Comparison of ENCODE assay signal across 9 cellular contexts in genomic region chr13:48400820-48401219, GRCh38. TPM values are rescaled to one million over a fixed set of nuclear protein-coding genes. Genes with fewer than 3 reads are reported as not detected.
DNase-seq lines count a peak whose midpoint lies in the region; ATAC-seq and TF ChIP-seq lines count a peak whose summit lies in the region.
"Had no signal": no experiment of that assay in that cellular context is flagged by ENCODE, and none has a peak within 500 bp of the region (broad histone marks: within the 10 kb centered on the region; RNA-seq: fewer than 3 reads in every experiment).

No MANE protein-coding gene starts in this region.

- peaks cover 43% of the 10 kb centered on the region for H3K4me1 Mint-ChIP-seq in activated CD4-positive, alpha-beta T cell treated with anti-CD3 and anti-CD28 coated beads, Interleukin-2, amount 10 ng/mL, durations not matched to agents 24 days and 14 days
- peaks cover 43 to 50% of the 10 kb centered on the region in 2 donors for H3K4me1 Mint-ChIP-seq in natural killer cell

- peaks cover 13% of the 10 kb centered on the region for H3K9me3 Mint-ChIP-seq in activated CD4-positive, alpha-beta T cell treated with anti-CD3 and anti-CD28 coated beads, Interleukin-2, amount 10 ng/mL, durations not matched to agents 24 days and 14 days
- H3K9me3 Mint-ChIP-seq in natural killer cell, result no peaks in the 10 kb centered on the region

- H3K4me3 ChIP-seq in coronary artery, result peak overlapping the region; percentile 28

- peak overlapping the region; percentile 39 to 74 for H3K27ac ChIP-seq in coronary artery

- peak overlapping the region; percentile 25 for H3K27ac Mint-ChIP-seq in activated CD4-positive, alpha-beta T cell treated with anti-CD3 and anti-CD28 coated beads, Interleukin-2, amount 10 ng/mL, durations not matched to agents 24 days and 14 days
- H3K27ac Mint-ChIP-seq in natural killer cell, result peak overlapping the region; percentile 69 to 79

- peak; percentile 20 to 48 (median 29) for ATAC-seq in natural killer cell
- no peak for ATAC-seq in HG03442 (IDR thresholded peaks at IDR 0.05; ENCODE audit: unreplicated experiment)

- H3K36me3 Mint-ChIP-seq in activated CD4-positive, alpha-beta T cell treated with anti-CD3 and anti-CD28 coated beads, Interleukin-2, amount 10 ng/mL, durations not matched to agents 24 days and 14 days (ENCODE audit: low read depth), result peaks cover 16% of the 10 kb centered on the region
- H3K36me3 Mint-ChIP-seq in natural killer cell, result peaks cover 3% of the 10 kb centered on the region

- TF ChIP-seq CTCF in coronary artery (IDR thresholded peaks at IDR 0.05), result no peak
- no peak for TF ChIP-seq CTCF in natural killer cell (IDR thresholded peaks at IDR 0.05)

- DNase-seq in activated CD4-positive, alpha-beta T cell treated with anti-CD3 and anti-CD28 coated beads, Interleukin-2, amount 10 ng/mL, durations not matched to agents 24 days and 14 days, result no peak
- no peak for DNase-seq in activated CD4-positive, alpha-beta T cell treated with anti-CD3 and anti-CD28 coated beads, Interleukin-2, amount 50 U/mL, for 4 hours
- peak; percentile 47 for DNase-seq in MV-4-11 (lab: John Stamatoyannopoulos, UW)
- no peak for DNase-seq in coronary artery (ENCODE audit: low spot score)
- no peak for DNase-seq in natural killer cell
- no peak for DNase-seq in HK-2 (ENCODE audit: unreplicated experiment)
- DNase-seq in NCI-H774 (lab: John Stamatoyannopoulos, UW), result no peak

- H3K27me3 Mint-ChIP-seq in activated CD4-positive, alpha-beta T cell treated with anti-CD3 and anti-CD28 coated beads, Interleukin-2, amount 10 ng/mL, durations not matched to agents 24 days and 14 days, result no peaks in the 10 kb centered on the region
- H3K27me3 Mint-ChIP-seq in natural killer cell (ENCODE audit: low read depth in 2 of 2), result no peaks in the 10 kb centered on the region

- peak overlapping the region; percentile 48 for H3K4me3 Mint-ChIP-seq in activated CD4-positive, alpha-beta T cell treated with anti-CD3 and anti-CD28 coated beads, Interleukin-2, amount 10 ng/mL, durations not matched to agents 24 days and 14 days
- peak overlapping the region; percentile 63 for H3K4me3 Mint-ChIP-seq in natural killer cell

- intact Hi-C loops in activated CD4-positive, alpha-beta T cell treated with anti-CD3 and anti-CD28 coated beads, Interleukin-2, amount 10 ng/mL, durations not matched to agents 24 days and 14 days (cut with micrococcal nuclease), result loop anchor here (1.0 to 5.0 kb wide), 3 partner anchors 54 to 97 kb away; no protein-coding TSS in a partner anchor
- intact Hi-C loops in natural killer cell (cut with micrococcal nuclease), result loop anchor here (5.0 kb wide), 3 partner anchors 161 to 244 kb away; no protein-coding TSS in a partner anchor

RNA-seq across cellular contexts. Expression of gene LPAR6, which starts 12.1 kb away (rescaled TPM):
- 3.9 and 4.2 TPM in 2 replicates for total RNA-seq in activated CD4-positive, alpha-beta T cell treated with anti-CD3 and anti-CD28 coated beads, Interleukin-2, amount 10 ng/mL, durations not matched to agents 24 days and 14 days
- total RNA-seq in natural killer cell, result 10 to 100 TPM; 38.5 to 48.9 (median 41.1) TPM
- total RNA-seq: Caco-2 had no signal
